Comparison of ENCODE assay signal across 9 cellular contexts in genomic region chr18:77071061-77071460, GRCh38.
A peak's percentile ranks its signal among the peaks of the same experiment; 100 is the strongest.
DNase-seq lines count a peak whose midpoint lies in the region; ATAC-seq and TF ChIP-seq lines count a peak whose summit lies in the region.
"Had no signal": no experiment of that assay in that cellular context is flagged by ENCODE, and none has a peak within 500 bp of the region (broad histone marks: within the 10 kb centered on the region; RNA-seq: fewer than 3 reads in every experiment).

No MANE protein-coding gene starts in this region.

- H3K27ac Mint-ChIP-seq in Calu3 (ENCODE audit: unreplicated experiment) (peak overlapping the region; percentile 33), Caco-2 (ENCODE audit: unreplicated experiment) (no peak overlapping the region)

- H3K27me3 Mint-ChIP-seq in Calu3 (ENCODE audit: unreplicated experiment): no peaks in the 10 kb centered on the region
- no peaks in the 10 kb centered on the region for H3K27me3 Mint-ChIP-seq in Caco-2 (ENCODE audit: insufficient read depth, unreplicated experiment)

- H3K4me3 Mint-ChIP-seq in Calu3 (ENCODE audit: low read depth, unreplicated experiment) (no peak overlapping the region), Caco-2 (ENCODE audit: unreplicated experiment) (no peak overlapping the region)

- H3F3A ChIP-seq in PC-9 (ENCODE audit: insufficient read depth, low read depth): peaks cover 55% of the 10 kb centered on the region

- CTCF ChIA-PET in Calu3 (lab: Charles Lee) (interaction anchor here (3.3 kb wide), 1 partner anchor 16 kb away, joined by 12 read pairs; no protein-coding TSS in a partner anchor), PC-9 (lab: Charles Lee) (no interaction called here), Caco-2 (lab: Charles Lee) (no interaction called here)

- no peak for ATAC-seq in HG03460 (IDR thresholded peaks at IDR 0.05; ENCODE audit: unreplicated experiment)

- no peak overlapping the region for H3K4me2 ChIP-seq in PC-9

- no peak overlapping the region for H2AFZ ChIP-seq in PC-9

- H3K4me1 Mint-ChIP-seq in Calu3 (ENCODE audit: low read depth, unreplicated experiment): peaks cover 82% of the 10 kb centered on the region
- no peaks in the 10 kb centered on the region for H3K4me1 Mint-ChIP-seq in Caco-2 (ENCODE audit: low read depth, unreplicated experiment)

- H3K9me3 ChIP-seq in PC-9 (ENCODE audit: insufficient read depth, low read depth) (no peaks in the 10 kb centered on the region), Caco-2 (no peaks in the 10 kb centered on the region)

- BruUV-seq in Calu3 (replicated peaks; lab: Mats Ljungman, UMichigan): no TSS peak
- BruUV-seq in PC-9 (replicated peaks; lab: Mats Ljungman, UMichigan): no TSS peak
- BruUV-seq in Caco-2 (replicated peaks; lab: Mats Ljungman, UMichigan): no TSS peak

- H3K36me3 ChIP-seq in PC-9 (ENCODE audit: low read depth) (peaks cover 8% of the 10 kb centered on the region; the same call in 1 of the 2 replicates), rectal smooth muscle tissue (ENCODE audit: control insufficient read depth, insufficient read depth, low read length) (no peaks in the 10 kb centered on the region), Caco-2 (ENCODE audit: control insufficient read depth, insufficient read depth, low read length) (no peaks in the 10 kb centered on the region; the same call in 1 of the 2 replicates)

- H3K36me3 Mint-ChIP-seq in Calu3 (ENCODE audit: insufficient read depth, unreplicated experiment): peaks cover 86% of the 10 kb centered on the region
- H3K36me3 Mint-ChIP-seq in Caco-2 (ENCODE audit: insufficient read depth, unreplicated experiment): no peaks in the 10 kb centered on the region

- DNase-seq in Calu3 (no peak), PC-9 (no peak), epithelial cell of prostate (ENCODE audit: low read depth, low spot score) (peak; percentile 72), Caco-2 (no peak), NCI-H82 (lab: John Stamatoyannopoulos, UW) (no peak)
- DNase-seq: activated effector memory CD4-positive, alpha-beta T cell treated with anti-CD3 and anti-CD28 coated beads, Interleukin-2, amount 50 U/mL, for 16 hours; Kasumi-1 had no signal

- H3K79me2 ChIP-seq in PC-9 (ENCODE audit: low read depth): peaks cover 77% of the 10 kb centered on the region

- TF ChIP-seq CTCF in Calu3 (IDR thresholded peaks at IDR 0.05; ENCODE audit: unreplicated experiment) (no peak), PC-9 (conservative IDR thresholded peaks at IDR 0.05) (no peak), Caco-2 (IDR thresholded peaks at IDR 0.05; ENCODE audit: insufficient read depth in 1 of 2, low read depth in 1 of 2, low read length in 1 of 2, severe bottlenecking in 1 of 2, unreplicated experiment in 1 of 2) (no peak)

- H3K9me2 ChIP-seq in PC-9 (ENCODE audit: insufficient read depth): no peaks in the 10 kb centered on the region

- no peaks in the 10 kb centered on the region for H4K20me1 ChIP-seq in PC-9 (ENCODE audit: insufficient read depth)

- H3K27ac ChIP-seq in PC-9: peak overlapping the region; percentile 52
- peak overlapping the region; percentile 29 for H3K27ac ChIP-seq in epithelial cell of prostate
- H3K27ac ChIP-seq in rectal smooth muscle tissue (ENCODE audit: low read depth, low read length): peak overlapping the region; percentile 7

- no peak overlapping the region for H3K4me3 ChIP-seq in PC-9
- no peak overlapping the region for H3K4me3 ChIP-seq in rectal smooth muscle tissue (ENCODE audit: low read length)
- H3K4me3 ChIP-seq in Caco-2 (ENCODE audit: low read depth, low read length): no peak overlapping the region

- H3K9me3 Mint-ChIP-seq in Calu3 (ENCODE audit: low read depth, unreplicated experiment): no peaks in the 10 kb centered on the region
- no peaks in the 10 kb centered on the region for H3K9me3 Mint-ChIP-seq in Caco-2 (ENCODE audit: unreplicated experiment)

- POLR2A ChIA-PET in PC-9 (lab: Charles Lee; ENCODE audit: unreplicated experiment): no interaction called here
- POLR2A ChIA-PET in Caco-2 (lab: Charles Lee): no interaction called here

- H3K27me3 ChIP-seq in PC-9 (ENCODE audit: insufficient read depth, low read depth) (no peaks in the 10 kb centered on the region), rectal smooth muscle tissue (ENCODE audit: control insufficient read depth, insufficient read depth, low read length) (no peaks in the 10 kb centered on the region), Caco-2 (replicated peaks; ENCODE audit: control insufficient read depth, insufficient read depth, low read length) (no peaks in the 10 kb centered on the region)

- H3K9ac ChIP-seq in rectal smooth muscle tissue (ENCODE audit: low read length): no peak overlapping the region

- H3K4me1 ChIP-seq in PC-9 (replicated peaks; ENCODE audit: insufficient read depth): peaks cover 73% of the 10 kb centered on the region
- H3K4me1 ChIP-seq in rectal smooth muscle tissue (ENCODE audit: control insufficient read depth, insufficient read depth, low read length): peaks cover 21% of the 10 kb centered on the region
- H3K4me1 ChIP-seq in Caco-2: no peaks in the 10 kb centered on the region

- intact Hi-C loops in Calu3 (cut with micrococcal nuclease; ENCODE audit: unreplicated experiment) (no loop called here), PC-9 (cut with micrococcal nuclease; ENCODE audit: unreplicated experiment) (no loop called here), Caco-2 (cut with micrococcal nuclease; ENCODE audit: unreplicated experiment) (no loop called here)
